Comparison of ENCODE assay signal across 14 cellular contexts in the genomic region with DNA sequence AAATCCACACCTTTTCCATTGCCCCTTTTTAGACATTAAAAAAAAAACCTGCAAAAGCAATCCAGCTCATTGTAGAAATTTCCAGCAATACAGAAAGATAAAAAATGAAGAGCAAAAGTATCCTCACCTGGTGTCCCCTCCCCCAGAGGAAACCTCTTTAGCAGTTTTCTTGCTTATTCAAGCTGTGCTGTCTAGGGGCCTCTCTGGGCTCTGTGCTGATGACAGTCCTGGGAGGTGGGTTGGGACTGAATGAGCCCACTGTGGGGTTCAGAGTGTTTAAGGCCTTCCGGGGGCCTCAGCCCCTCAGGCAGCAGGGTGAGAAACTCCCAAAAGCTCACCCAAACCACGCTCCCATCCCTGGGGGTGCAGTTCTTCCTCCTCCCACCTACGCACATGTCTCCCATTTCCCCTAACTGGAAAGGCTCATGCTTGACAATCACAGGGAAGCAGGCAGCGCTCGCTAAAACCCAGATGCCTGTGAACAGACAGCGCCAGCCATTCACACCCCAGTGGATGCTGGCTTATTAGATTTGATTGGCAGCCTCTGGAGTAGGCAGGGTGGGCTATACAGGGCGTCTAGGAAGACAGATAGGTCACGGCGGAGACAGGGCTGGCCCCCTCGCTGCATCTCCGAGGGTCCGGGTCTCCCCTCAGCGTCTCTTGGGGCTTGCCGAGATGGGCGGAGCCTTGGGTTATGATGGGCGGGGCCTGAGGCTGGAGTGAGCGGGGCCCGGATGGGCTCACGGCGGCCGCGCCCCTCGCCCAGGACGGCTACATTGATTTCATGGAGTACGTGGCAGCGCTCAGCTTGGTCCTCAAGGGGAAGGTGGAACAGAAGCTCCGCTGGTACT. TPM values are rescaled to one million over a fixed set of nuclear protein-coding genes. Genes with fewer than 3 reads are reported as not detected.
DNase-seq lines count a peak whose midpoint lies in the region; ATAC-seq and TF ChIP-seq lines count a peak whose summit lies in the region.
"Had no signal": no experiment of that assay in that cellular context is flagged by ENCODE, and none has a peak within 500 bp of the region (broad histone marks: within the 10 kb centered on the region; RNA-seq: fewer than 3 reads in every experiment).

No MANE protein-coding gene starts in this region.

- no peaks in the 10 kb centered on the region for H3K4me1 Mint-ChIP-seq in activated naive CD4-positive, alpha-beta T cell treated with anti-CD3 and anti-CD28 coated beads for 36 hours (ENCODE audit: low read depth)

- no peaks in the 10 kb centered on the region for H3K36me3 Mint-ChIP-seq in activated naive CD4-positive, alpha-beta T cell treated with anti-CD3 and anti-CD28 coated beads for 36 hours (ENCODE audit: low read depth)

- intact Hi-C loops in activated naive CD4-positive, alpha-beta T cell treated with anti-CD3 and anti-CD28 coated beads for 36 hours (cut with micrococcal nuclease), result loop anchor here (5.0 kb wide), 1 partner anchor 40 kb away; a partner anchor contains a TSS

- no peak overlapping the region for H3K4me3 Mint-ChIP-seq in activated naive CD4-positive, alpha-beta T cell treated with anti-CD3 and anti-CD28 coated beads for 36 hours

- DNase-seq in activated naive CD4-positive, alpha-beta T cell treated with Interleukin-2 at 50 U/mL for 16 hours, result peak; percentile 12
- DNase-seq in activated naive CD4-positive, alpha-beta T cell treated with anti-CD3 and anti-CD28 coated beads for 36 hours, result no peak
- peak; percentile 32 for DNase-seq in astrocyte of the hippocampus (ENCODE audit: low read depth, low spot score)
- DNase-seq in left kidney (ENCODE audit: low read depth, low spot score), result peak; percentile 72
- DNase-seq in stimulated activated naive CD8-positive, alpha-beta T cell treated with anti-CD3 and anti-CD28 coated beads, Interleukin-15, Interleukin-2, amounts not matched to agents 100 U/mL and 50 U/mL, for 24 hours, result peak; percentile 43
- no peak for DNase-seq in MM.1S
- DNase-seq: effector memory CD8-positive, alpha-beta T cell; NCI-H2029; Peyer's patch; stomach had no signal

- CTCF ChIA-PET in activated naive CD4-positive, alpha-beta T cell treated with anti-CD3 and anti-CD28 coated beads for 36 hours (lab: Charles Lee), result interaction anchor here (0.7 to 1.0 kb wide), 3 partner anchors 73 to 953 kb away, joined by 3 to 4 read pairs (median 4); no protein-coding TSS in a partner anchor

- H3F3A ChIP-seq in MM.1S (ENCODE audit: insufficient read depth, low read length), result no peaks in the 10 kb centered on the region

- no peak overlapping the region for H3K4me2 ChIP-seq in MM.1S (ENCODE audit: low read depth, low read length)

- no peaks in the 10 kb centered on the region for H3K9me2 ChIP-seq in MM.1S (replicated peaks; ENCODE audit: insufficient read depth, low read length)

- no peak overlapping the region for H2AFZ ChIP-seq in MM.1S (ENCODE audit: low read length)

- no peaks in the 10 kb centered on the region for H3K27me3 Mint-ChIP-seq in activated naive CD4-positive, alpha-beta T cell treated with anti-CD3 and anti-CD28 coated beads for 36 hours (ENCODE audit: low read depth)

- no peak overlapping the region for H3K4me3 ChIP-seq in MM.1S (ENCODE audit: low read length)
- H3K4me3 ChIP-seq: Peyer's patch, stomach had no signal

- no peak overlapping the region for H3K27ac Mint-ChIP-seq in activated naive CD4-positive, alpha-beta T cell treated with anti-CD3 and anti-CD28 coated beads for 36 hours
- H3K27ac Mint-ChIP-seq: activated naive CD4-positive, alpha-beta T cell treated with anti-CD3 and anti-CD28 coated beads, Interleukin-2, amount 50 U/mL, for 24 hours; effector memory CD8-positive, alpha-beta T cell had no signal

- no peak for ATAC-seq in stimulated activated naive CD8-positive, alpha-beta T cell treated with anti-CD3 and anti-CD28 coated beads, Interleukin-15, Interleukin-2, amounts not matched to agents 100 U/mL and 50 U/mL, for 24 hours
- ATAC-seq in GM21619 (IDR thresholded peaks at IDR 0.05; ENCODE audit: unreplicated experiment) (no peak), HG02763 (IDR thresholded peaks at IDR 0.05; ENCODE audit: unreplicated experiment) (no peak)
- ATAC-seq: effector memory CD8-positive, alpha-beta T cell had no signal

- no peaks in the 10 kb centered on the region for H3K36me3 ChIP-seq in MM.1S (replicated peaks; ENCODE audit: insufficient read depth, low read length)
- H3K36me3 ChIP-seq: Peyer's patch, stomach had no signal

- no peaks in the 10 kb centered on the region for H3K9me3 ChIP-seq in MM.1S (replicated peaks; ENCODE audit: insufficient read depth, low read length)
- H3K9me3 ChIP-seq: Peyer's patch, stomach had no signal

- no peaks in the 10 kb centered on the region for H3K79me2 ChIP-seq in MM.1S (ENCODE audit: low read length)

- H3K9me3 Mint-ChIP-seq in activated naive CD4-positive, alpha-beta T cell treated with anti-CD3 and anti-CD28 coated beads for 36 hours, result no peaks in the 10 kb centered on the region
- H3K9me3 Mint-ChIP-seq: activated naive CD4-positive, alpha-beta T cell treated with anti-CD3 and anti-CD28 coated beads, Interleukin-2, amount 50 U/mL, for 24 hours; effector memory CD8-positive, alpha-beta T cell had no signal

- no peaks in the 10 kb centered on the region for H3K4me1 ChIP-seq in MM.1S (ENCODE audit: low read length)

- no peak overlapping the region for H3K9ac ChIP-seq in MM.1S (ENCODE audit: low read length)

- H4K20me1 ChIP-seq in MM.1S (ENCODE audit: insufficient read depth, low read length), result no peaks in the 10 kb centered on the region

- H3K27me3 ChIP-seq in MM.1S (replicated peaks; ENCODE audit: insufficient read depth, low read length), result 0 out of 2 replicates have a peak, but pooled peaks cover 7% of the 10 kb centered on the region
- H3K27me3 ChIP-seq: Peyer's patch had no signal

- no peak for TF ChIP-seq CTCF in MM.1S (IDR thresholded peaks at IDR 0.05; ENCODE audit: low read length)

- no peak overlapping the region for H3K27ac ChIP-seq in MM.1S (ENCODE audit: low read length)
- H3K27ac ChIP-seq: Peyer's patch, stomach had no signal

RNA-seq across cellular contexts. Expression of a gene that starts 4.6 kb away (rescaled TPM):
- total RNA-seq in activated naive CD4-positive, alpha-beta T cell treated with anti-CD3 and anti-CD28 coated beads for 36 hours, result not detected
- total RNA-seq: Daoy, Peyer's patch, stomach had no signal

RNA-seq across cellular contexts. Expression of a gene that starts 17.0 kb away (rescaled TPM):
- 1 to 10 TPM; 2.5 to 2.7 TPM for total RNA-seq in activated naive CD4-positive, alpha-beta T cell treated with anti-CD3 and anti-CD28 coated beads for 36 hours

RNA-seq across cellular contexts. Expression of a gene that starts 35.3 kb away (rescaled TPM):
- under 1 TPM; 0.12 to 0.14 TPM for total RNA-seq in activated naive CD4-positive, alpha-beta T cell treated with anti-CD3 and anti-CD28 coated beads for 36 hours
- total RNA-seq: Daoy had no signal

RNA-seq across cellular contexts. Expression of a gene that starts 39.9 kb away (rescaled TPM):
- 10 to 100 TPM; 39.7 to 40.7 TPM for total RNA-seq in activated naive CD4-positive, alpha-beta T cell treated with anti-CD3 and anti-CD28 coated beads for 36 hours

Comparison
In these comparisons a context has a peak if more than half of its experiments do, and no peak if none do; other contexts are left out.
1. DNase-seq: peak in activated naive CD4-positive, alpha-beta T cell treated with Interleukin-2 at 50 U/mL for 16 hours (single experiment), astrocyte of the hippocampus (single experiment), left kidney (single experiment) and stimulated activated naive CD8-positive, alpha-beta T cell treated with anti-CD3 and anti-CD28 coated beads, Interleukin-15, Interleukin-2, amounts not matched to agents 100 U/mL and 50 U/mL, for 24 hours (single experiment); none in activated naive CD4-positive, alpha-beta T cell treated with anti-CD3 and anti-CD28 coated beads for 36 hours (single experiment) and MM.1S (single experiment).